21 cellular contexts compared by ENCODE assay signal in the genomic region with DNA sequence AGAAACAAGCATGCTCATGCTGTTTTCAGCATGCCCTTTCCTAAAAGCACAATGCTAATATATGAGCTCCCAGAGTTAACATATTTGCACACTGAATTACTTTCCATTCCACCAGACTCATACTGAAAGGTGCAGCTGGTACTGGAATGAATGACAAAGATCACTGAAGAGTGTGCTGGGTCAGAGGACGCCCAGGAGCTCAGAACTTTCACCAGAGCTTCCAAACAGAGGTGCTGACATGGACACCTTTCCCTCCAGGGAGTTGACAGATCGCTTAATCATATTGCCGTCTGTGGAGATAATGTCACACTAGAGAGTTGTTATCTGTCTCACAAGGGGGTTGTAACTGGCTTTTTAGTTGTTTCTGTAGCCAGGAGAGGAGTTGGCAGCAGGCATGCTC.
DNase-seq lines count a peak whose midpoint lies in the region; ATAC-seq and TF ChIP-seq lines count a peak whose summit lies in the region.
"Had no signal": no experiment of that assay in that cellular context is flagged by ENCODE, and none has a peak within 500 bp of the region (broad histone marks: within the 10 kb centered on the region; RNA-seq: fewer than 3 reads in every experiment).

No MANE protein-coding gene starts in this region.

- in situ Hi-C loops in GM23248 (cut with MboI), result no loop called here

- DNase-seq in GM12865 (ENCODE audit: low read depth), result peak; percentile 22
- DNase-seq in GM23248, result no peak
- no peak for DNase-seq in activated T-helper 1 cell treated with anti-CD3 and anti-CD28 coated beads, Interleukin-12 subunit alpha, Interleukin-12 subunit beta, Interleukin-2, Interleukin-4 antibody, amounts not matched to agents 30 ng/mL and 10 ng/mL and 1 ng/mL, durations not matched to agents 14 hours and 24 hours and 36 hours (ENCODE audit: low spot score)
- DNase-seq: C1 segment of cervical spinal cord; CD8-positive, alpha-beta memory T cell; DMS79; NCI-H1105 treated with DMSO at 0.1 percent for 48 hours; NCI-H1694; NCI-H2107; NCI-H226; NCI-H524; NCI-H82; PC-9; SIG-M5; T1000 had no signal

- no peak overlapping the region for H3K27ac ChIP-seq in GM23248
- H3K27ac ChIP-seq: PC-9, RWPE1 had no signal

- H3K9ac ChIP-seq in GM23248, result no peak overlapping the region

- no peaks in the 10 kb centered on the region for H3K36me3 ChIP-seq in GM23248 (ENCODE audit: low read depth)

- no peaks in the 10 kb centered on the region for H3K36me3 Mint-ChIP-seq in activated T-helper 1 cell treated with anti-CD3 and anti-CD28 coated beads, Interleukin-12 subunit alpha, Interleukin-12 subunit beta, Interleukin-2, Interleukin-4 antibody, amounts not matched to agents 30 ng/mL and 10 ng/mL and 1 ng/mL, durations not matched to agents 14 hours and 24 hours and 36 hours (ENCODE audit: low read depth)
- H3K36me3 Mint-ChIP-seq: CD8-positive, alpha-beta memory T cell had no signal

- H3K9me2 ChIP-seq in GM23248 (ENCODE audit: insufficient read depth), result no peaks in the 10 kb centered on the region

- no peaks in the 10 kb centered on the region for H3K4me1 ChIP-seq in GM23248 (ENCODE audit: insufficient read depth)

- H3F3A ChIP-seq in GM23248 (ENCODE audit: insufficient read depth), result no peaks in the 10 kb centered on the region

- H3K79me2 ChIP-seq in GM23248 (ENCODE audit: insufficient read depth), result no peaks in the 10 kb centered on the region

- no peak overlapping the region for H3K27ac Mint-ChIP-seq in activated T-helper 1 cell treated with anti-CD3 and anti-CD28 coated beads, Interleukin-12 subunit alpha, Interleukin-12 subunit beta, Interleukin-2, Interleukin-4 antibody, amounts not matched to agents 30 ng/mL and 10 ng/mL and 1 ng/mL, durations not matched to agents 14 hours and 24 hours and 36 hours
- H3K27ac Mint-ChIP-seq: CD8-positive, alpha-beta memory T cell had no signal

- H3K4me3 ChIP-seq in GM12865 (ENCODE audit: low read depth, low read length) (no peak overlapping the region), GM23248 (no peak overlapping the region)
- H3K4me3 ChIP-seq: PC-9 had no signal

- intact Hi-C loops in activated T-helper 1 cell treated with anti-CD3 and anti-CD28 coated beads, Interleukin-12 subunit alpha, Interleukin-12 subunit beta, Interleukin-2, Interleukin-4 antibody, amounts not matched to agents 30 ng/mL and 10 ng/mL and 1 ng/mL, durations not matched to agents 14 hours and 24 hours and 36 hours (cut with micrococcal nuclease), result no loop called here

- no peaks in the 10 kb centered on the region for H4K20me1 ChIP-seq in GM23248 (ENCODE audit: insufficient read depth)

- no peak overlapping the region for H3K4me3 Mint-ChIP-seq in activated T-helper 1 cell treated with anti-CD3 and anti-CD28 coated beads, Interleukin-12 subunit alpha, Interleukin-12 subunit beta, Interleukin-2, Interleukin-4 antibody, amounts not matched to agents 30 ng/mL and 10 ng/mL and 1 ng/mL, durations not matched to agents 14 hours and 24 hours and 36 hours
- H3K4me3 Mint-ChIP-seq: CD8-positive, alpha-beta memory T cell had no signal

- no peaks in the 10 kb centered on the region for H3K27me3 ChIP-seq in GM23248 (replicated peaks; ENCODE audit: insufficient read depth)

- no peaks in the 10 kb centered on the region for H3K9me3 Mint-ChIP-seq in activated T-helper 1 cell treated with anti-CD3 and anti-CD28 coated beads, Interleukin-12 subunit alpha, Interleukin-12 subunit beta, Interleukin-2, Interleukin-4 antibody, amounts not matched to agents 30 ng/mL and 10 ng/mL and 1 ng/mL, durations not matched to agents 14 hours and 24 hours and 36 hours

- peak; percentile 60 for ATAC-seq in GM19023 (IDR thresholded peaks at IDR 0.05; ENCODE audit: unreplicated experiment)
- peak; percentile 80 for ATAC-seq in HG02884 (IDR thresholded peaks at IDR 0.05; ENCODE audit: unreplicated experiment)
- peak; percentile 57 for ATAC-seq in HG03565 (IDR thresholded peaks at IDR 0.05; ENCODE audit: unreplicated experiment)
- no peak for ATAC-seq in GM21390 (IDR thresholded peaks at IDR 0.05; ENCODE audit: unreplicated experiment)
- ATAC-seq in HG03439 (IDR thresholded peaks at IDR 0.05; ENCODE audit: unreplicated experiment), result no peak

- no peaks in the 10 kb centered on the region for H3K9me3 ChIP-seq in GM23248 (ENCODE audit: low read depth)

- TF ChIP-seq CTCF in GM12865 (IDR thresholded peaks at IDR 0.05; ENCODE audit: insufficient read depth, low read depth, low read length, missing control alignments), result no peak

- no peak overlapping the region for H3K4me2 ChIP-seq in GM23248 (ENCODE audit: unreplicated experiment)
- H3K4me2 ChIP-seq: PC-9 had no signal

- no peak overlapping the region for H2AFZ ChIP-seq in GM23248
- H2AFZ ChIP-seq: PC-9 had no signal

- peaks cover 3% of the 10 kb centered on the region for H3K27me3 Mint-ChIP-seq in activated T-helper 1 cell treated with anti-CD3 and anti-CD28 coated beads, Interleukin-12 subunit alpha, Interleukin-12 subunit beta, Interleukin-2, Interleukin-4 antibody, amounts not matched to agents 30 ng/mL and 10 ng/mL and 1 ng/mL, durations not matched to agents 14 hours and 24 hours and 36 hours (ENCODE audit: insufficient read depth)

- WGBS in GM23248 (ENCODE audit: low coverage in 1 of 2, low lambda C conversion rate in 2 of 2, missing lambda C conversion rate in 2 of 2), 2 experiments, result 14 to 24% methylated on average over 3 of the region's 3 CpGs

- H3K4me1 Mint-ChIP-seq in activated T-helper 1 cell treated with anti-CD3 and anti-CD28 coated beads, Interleukin-12 subunit alpha, Interleukin-12 subunit beta, Interleukin-2, Interleukin-4 antibody, amounts not matched to agents 30 ng/mL and 10 ng/mL and 1 ng/mL, durations not matched to agents 14 hours and 24 hours and 36 hours (ENCODE audit: low read depth), result no peaks in the 10 kb centered on the region
- H3K4me1 Mint-ChIP-seq: CD8-positive, alpha-beta memory T cell had no signal

Comparison
In these comparisons a context has a peak if more than half of its experiments do, and no peak if none do; other contexts are left out.
1. ATAC-seq: peak in GM19023 (single experiment), HG02884 (single experiment) and HG03565 (single experiment); none in GM21390 (single experiment) and HG03439 (single experiment).